8 cellular contexts compared by ENCODE assay signal in the genomic region with DNA sequence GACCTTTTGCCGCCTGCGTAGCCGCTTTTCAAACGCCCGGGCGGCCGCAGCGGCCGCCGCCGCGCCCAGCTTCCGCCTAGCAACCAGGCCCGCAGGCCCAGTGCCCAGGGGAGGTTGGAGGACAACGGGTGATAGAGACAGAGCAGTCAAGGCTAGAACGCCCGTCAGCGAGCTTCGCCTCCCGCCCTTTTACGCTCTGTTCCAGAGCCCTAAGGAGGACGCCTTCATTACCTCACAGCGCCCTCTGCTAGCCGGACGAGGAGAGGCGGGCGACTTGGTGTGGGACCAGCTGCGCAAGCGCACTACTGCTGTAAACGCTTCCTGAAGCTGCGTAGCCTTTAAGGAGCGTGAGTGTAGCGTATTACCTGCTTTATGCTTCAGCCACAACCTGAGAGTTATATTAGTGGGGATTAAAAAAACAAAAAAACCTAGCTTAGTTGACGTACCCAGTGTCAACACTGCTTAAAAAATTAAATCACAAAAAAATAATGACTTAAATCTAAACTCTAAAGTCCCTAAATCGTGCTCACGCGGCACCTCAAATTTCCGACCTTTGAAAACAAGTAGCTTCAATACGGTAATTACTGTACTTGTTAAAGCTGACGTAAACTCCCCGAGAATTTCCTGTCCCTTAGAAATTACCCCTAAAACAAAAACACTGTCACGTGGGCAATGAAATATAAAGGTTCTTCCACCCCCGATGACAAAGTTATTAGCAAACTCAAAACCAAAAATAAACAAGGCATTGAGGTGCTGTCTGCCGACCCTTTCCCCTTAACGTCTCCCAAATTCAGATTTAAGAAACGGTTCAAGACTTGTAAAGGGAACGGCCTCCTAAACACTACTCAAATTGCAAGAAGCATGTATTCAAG. TPM values are rescaled to one million over a fixed set of nuclear protein-coding genes. Genes with fewer than 3 reads are reported as not detected.
DNase-seq lines count a peak whose midpoint lies in the region; ATAC-seq, FAIRE-seq and TF ChIP-seq lines count a peak whose summit lies in the region.

A gene (minus strand): TSS at position 126 of the 872 bp plus-strand sequence. CDS start 405 bp downstream, outside the sequence.

- peak; percentile 85 for FAIRE-seq in pancreas (lab: Jason Lieb, UNC)

- TF ChIP-seq CTCF in GM12873 (IDR thresholded peaks at IDR 0.05; ENCODE audit: insufficient read depth, low read depth, low read length, missing control alignments): peak; percentile 87
- peak; percentile 55 to 69 (median 58) for TF ChIP-seq CTCF in pancreas (IDR thresholded peaks at IDR 0.05)
- TF ChIP-seq CTCF in tibial nerve (IDR thresholded peaks at IDR 0.05): peak; percentile 63 to 88 (median 85)

- no peaks in the 10 kb centered on the region for H3K9me3 ChIP-seq in pancreas
- H3K9me3 ChIP-seq in tibial nerve: no peaks in the 10 kb centered on the region

- H3K4me1 ChIP-seq in pancreas: peaks cover 0 to 26% (median 9%) of the 10 kb centered on the region in 3 donors
- H3K4me1 ChIP-seq in tibial nerve: peaks cover 0 to 34% (median 13%) of the 10 kb centered on the region in 4 donors

- H3K9me3 Mint-ChIP-seq in activated naive CD8-positive, alpha-beta T cell treated with anti-CD3 and anti-CD28 coated beads, Interleukin-2, amount 50 U/mL, for 24 hours: no peaks in the 10 kb centered on the region

- H3K27me3 Mint-ChIP-seq in activated naive CD8-positive, alpha-beta T cell treated with anti-CD3 and anti-CD28 coated beads, Interleukin-2, amount 50 U/mL, for 24 hours: no peaks in the 10 kb centered on the region

- peak; percentile 81 to 96 for TF ChIP-seq EP300 in tibial nerve (IDR thresholded peaks at IDR 0.05)

- TF ChIP-seq POLR2A in tibial nerve (IDR thresholded peaks at IDR 0.05): peak; percentile 75 to 86

- H3K27me3 ChIP-seq in pancreas: no peaks in the 10 kb centered on the region
- no peaks in the 10 kb centered on the region for H3K27me3 ChIP-seq in tibial nerve

- H3K36me3 Mint-ChIP-seq in activated naive CD8-positive, alpha-beta T cell treated with anti-CD3 and anti-CD28 coated beads, Interleukin-2, amount 50 U/mL, for 24 hours (ENCODE audit: low read depth): peaks cover 7% of the 10 kb centered on the region

- intact Hi-C loops in Right ventricle myocardium superior (cut with DNase I) (loop anchor here (2.0 to 5.0 kb wide), 2 partner anchors 89 to 189 kb away; a partner anchor contains a TSS), pancreas (cut with DNase I) (loop anchor here in 1 of 3 donors (10.0 kb wide), 1 partner anchor 91 kb away; a partner anchor contains a TSS)

- H3K4me1 Mint-ChIP-seq in activated naive CD8-positive, alpha-beta T cell treated with anti-CD3 and anti-CD28 coated beads, Interleukin-2, amount 50 U/mL, for 24 hours: peaks cover 34% of the 10 kb centered on the region

- no peaks in the 10 kb centered on the region for H3K36me3 ChIP-seq in pancreas
- H3K36me3 ChIP-seq in tibial nerve: no peaks in the 10 kb centered on the region

- H3K27ac Mint-ChIP-seq in activated naive CD8-positive, alpha-beta T cell treated with anti-CD3 and anti-CD28 coated beads, Interleukin-2, amount 50 U/mL, for 24 hours: no peak within 1 kb of the TSS

- 0% methylated on average over 47 of the region's 47 CpGs for WGBS in pancreas, 2 donors
- 1 to 2% methylated on average over 24 to 43 of the region's 47 CpGs for WGBS in tibial nerve, 2 donors

- peak; percentile 95 for DNase-seq in NCI-H1105 treated with DMSO at 0.1 percent for 48 hours (lab: John Stamatoyannopoulos, UW)
- peak; percentile 99 to 100 for DNase-seq in SW 1271 (lab: John Stamatoyannopoulos, UW)
- DNase-seq in activated naive CD8-positive, alpha-beta T cell treated with anti-CD3 and anti-CD28 coated beads, Interleukin-2, amount 50 U/mL, for 24 hours: peak; percentile 95
- DNase-seq in Right ventricle myocardium superior: peak; percentile 100
- peak; percentile 97 to 99 (median 99) for DNase-seq in pancreas
- peak; percentile 96 to 98 for DNase-seq in tibial nerve (ENCODE audit: low spot score in 2 of 2)

- no peak within 1 kb of the TSS for H3K4me3 Mint-ChIP-seq in activated naive CD8-positive, alpha-beta T cell treated with anti-CD3 and anti-CD28 coated beads, Interleukin-2, amount 50 U/mL, for 24 hours

- ATAC-seq in HG02678 (IDR thresholded peaks at IDR 0.05; ENCODE audit: unreplicated experiment): peak; percentile 99
- peak; percentile 99 for ATAC-seq in activated naive CD8-positive, alpha-beta T cell treated with anti-CD3 and anti-CD28 coated beads, Interleukin-2, amount 50 U/mL, for 24 hours
- ATAC-seq in Right ventricle myocardium superior (ENCODE audit: poor library complexity): peak; percentile 99
- peak; percentile 97 to 99 (median 98) for ATAC-seq in pancreas

- peak within 1 kb of the TSS; percentile 73 to 89 (median 88) for H3K27ac ChIP-seq in pancreas
- peak within 1 kb of the TSS; percentile 77 to 94 (median 91) for H3K27ac ChIP-seq in tibial nerve

- H3K4me3 ChIP-seq in pancreas (peak within 1 kb of the TSS; percentile 54 to 99 (median 84)), tibial nerve (peak within 1 kb of the TSS; percentile 79 to 92 (median 86))

RNA-seq across cellular contexts. Expression of the gene that starts here (rescaled TPM):
- total RNA-seq in Right ventricle myocardium superior (12.8 TPM), pancreas (10 to 100 TPM in 3 of 6 donors, 1 to 10 TPM in 3; 8.9 to 12.7 (median 10.3) TPM), tibial nerve (10 to 100 TPM; 15.9 to 31.5 (median 23.6) TPM)
- polyA plus RNA-seq in pancreas: 1 to 10 TPM; 4.0 to 7.1 TPM

Comparison
In these comparisons a context has a peak if more than half of its experiments do, and no peak if none do; other contexts are left out.
1. Peak in every context shown above with its lines: DNase-seq, ATAC-seq, H3K4me3 ChIP-seq and H3K27ac ChIP-seq.